ENCODE assay signal across 21 cellular contexts in the genomic region with DNA sequence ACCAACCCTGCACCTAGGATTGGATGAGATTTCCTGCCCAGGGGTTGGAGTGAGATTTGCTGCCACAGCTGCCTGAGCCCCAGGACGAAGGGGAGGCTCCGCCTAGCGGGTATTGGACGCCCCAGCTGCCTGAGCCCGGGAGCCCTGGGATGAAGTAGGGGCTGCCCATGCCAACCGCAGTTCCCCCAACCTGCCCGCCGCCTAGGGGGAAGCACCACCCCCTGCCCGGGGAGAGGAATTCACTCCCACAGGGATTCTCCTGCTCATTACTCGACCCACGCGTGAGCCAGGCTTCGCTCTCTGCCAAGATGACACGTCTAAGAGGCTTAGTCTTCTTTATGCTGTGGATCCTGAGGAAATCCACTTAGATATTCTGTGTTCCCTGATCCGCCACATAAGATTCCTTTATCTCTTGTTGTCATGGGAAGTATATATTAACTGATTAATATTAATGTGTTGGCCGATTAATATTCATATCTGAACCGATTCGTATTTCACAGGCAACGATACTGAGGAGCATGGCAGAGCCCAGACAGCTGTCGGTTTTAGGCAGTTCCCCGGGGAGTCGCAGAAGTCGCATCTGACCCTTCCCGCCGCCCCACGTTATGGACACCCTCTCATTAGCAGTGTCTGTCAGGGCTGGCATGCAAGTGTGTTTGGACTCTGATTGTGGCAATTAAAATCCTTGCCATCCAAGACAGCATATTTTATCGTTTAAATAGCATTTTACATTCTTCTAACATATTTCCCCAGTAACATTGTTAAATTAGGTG. TPM values are rescaled to one million over a fixed set of nuclear protein-coding genes. Genes with fewer than 3 reads are reported as not detected.
DNase-seq lines count a peak whose midpoint lies in the region; ATAC-seq, FAIRE-seq and TF ChIP-seq lines count a peak whose summit lies in the region.
"Had no signal": no experiment of that assay in that cellular context is flagged by ENCODE, and none has a peak within 500 bp of the region (broad histone marks: within the 10 kb centered on the region; RNA-seq: fewer than 3 reads in every experiment).

No MANE protein-coding gene starts in this region.

- H3K79me2 ChIP-seq in neural cell (replicated peaks; ENCODE audit: insufficient read depth, low read length), result no peaks in the 10 kb centered on the region

- TF ChIP-seq EP300 in neural cell (conservative IDR thresholded peaks at IDR 0.05; ENCODE audit: poor library complexity, severe bottlenecking), result no peak

- 0 out of 3 replicates have a peak, but pooled peaks have one; percentile 27 for ATAC-seq in RWPE2 (ENCODE audit: low read depth)
- ATAC-seq: Panc1, T-cell had no signal

- peak overlapping the region; percentile 7 for H3K9ac ChIP-seq in neural cell (ENCODE audit: low read length)
- H3K9ac ChIP-seq: GM23248 had no signal

- H3K27ac ChIP-seq in RWPE2 (ENCODE audit: poor library complexity, severe bottlenecking) (no peak overlapping the region), neural cell (ENCODE audit: low read length) (no peak overlapping the region)
- H3K27ac ChIP-seq: 22Rv1, C4-2B, GM23248 had no signal

- no peak overlapping the region for H3K4me2 ChIP-seq in neural cell (ENCODE audit: low read length)

- H3K4me3 ChIP-seq in RWPE2 (ENCODE audit: severe bottlenecking), result no peak overlapping the region
- no peak overlapping the region for H3K4me3 ChIP-seq in neural cell (ENCODE audit: low read length)
- H3K4me3 ChIP-seq: GM23248 had no signal

- H4K20me1 ChIP-seq in neural cell (ENCODE audit: insufficient read depth), result no peaks in the 10 kb centered on the region

- no peak overlapping the region for H2AFZ ChIP-seq in neural cell (ENCODE audit: low read depth, low read length)
- H2AFZ ChIP-seq: GM23248 had no signal

- H3F3A ChIP-seq in neural cell (ENCODE audit: insufficient read depth, low read length, poor library complexity, severe bottlenecking), result no peaks in the 10 kb centered on the region

- no peaks in the 10 kb centered on the region for H3K36me3 ChIP-seq in RWPE2 (ENCODE audit: low read depth)
- no peaks in the 10 kb centered on the region for H3K36me3 ChIP-seq in neural cell (ENCODE audit: insufficient read depth, low read length)

- no peaks in the 10 kb centered on the region for H3K27me3 ChIP-seq in RWPE2 (ENCODE audit: insufficient read depth, poor library complexity, severe bottlenecking)
- H3K27me3 ChIP-seq in neural cell (ENCODE audit: insufficient read depth, low read depth, low read length), result no peaks in the 10 kb centered on the region

- DNase-seq in DMS 273 (lab: John Stamatoyannopoulos, UW; ENCODE audit: unreplicated experiment), result peak; percentile 65
- DNase-seq in DMS 273 treated with DMSO at 0.1 percent for 48 hours (lab: John Stamatoyannopoulos, UW), result no peak
- DNase-seq in D721Med (ENCODE audit: insufficient read length, low spot score), result peak; percentile 58
- no peak for DNase-seq in RWPE2 (ENCODE audit: low spot score)
- DNase-seq in NCI-H510A (lab: John Stamatoyannopoulos, UW), result no peak
- no peak for DNase-seq in retina
- DNase-seq in glomerular visceral epithelial cell (ENCODE audit: extremely low spot score), result no peak
- DNase-seq: AML-193, GM23248, H9, MM.1S, NCI-H1048, NCI-H1417 treated with DMSO at 0.1 percent for 48 hours, NCI-H187, NCI-H2107, T-cell had no signal

- H3K4me1 ChIP-seq in RWPE2 (ENCODE audit: insufficient read depth, poor library complexity, severe bottlenecking), result no peaks in the 10 kb centered on the region

- TF ChIP-seq RAD21 in neural cell (conservative IDR thresholded peaks at IDR 0.05), result no peak

- H3K9me3 ChIP-seq in RWPE2 (ENCODE audit: severe bottlenecking) (no peaks in the 10 kb centered on the region), neural cell (ENCODE audit: low read length) (no peaks in the 10 kb centered on the region)

- TF ChIP-seq CTCF in D721Med (IDR thresholded peaks at IDR 0.05; ENCODE audit: insufficient read depth, missing control alignments) (no peak), RWPE2 (IDR thresholded peaks at IDR 0.05; ENCODE audit: poor library complexity, severe bottlenecking) (no peak), neural cell (IDR thresholded peaks at IDR 0.05; ENCODE audit: poor library complexity, severe bottlenecking) (no peak)

- FAIRE-seq in D721Med (lab: Jason Lieb, UNC), result no peak
- FAIRE-seq: GM12892 had no signal

- no peaks in the 10 kb centered on the region for H3K9me2 ChIP-seq in neural cell (ENCODE audit: insufficient read depth, low read length)

TF ChIP-seq in neural cell, 6 proteins besides CTCF, POLR2A, EP300 and RAD21:
- TF ChIP-seq POLR2AphosphoS5 (IDR thresholded peaks at IDR 0.05), result no peak
- no peak for TF ChIP-seq TAF1 (IDR thresholded peaks at IDR 0.05; ENCODE audit: low read depth)
- no peak for TF ChIP-seq MXI1 (conservative IDR thresholded peaks at IDR 0.05; ENCODE audit: poor library complexity, severe bottlenecking)
- TF ChIP-seq EZH2 (IDR thresholded peaks at IDR 0.05; ENCODE audit: borderline replicate concordance, insufficient read depth, low read length, poor library complexity, severe bottlenecking), result no peak
- TF ChIP-seq SMC3 (conservative IDR thresholded peaks at IDR 0.05; ENCODE audit: poor library complexity), result no peak
- no peak for TF ChIP-seq REST (IDR thresholded peaks at IDR 0.05; ENCODE audit: borderline replicate concordance)

RNA-seq across cellular contexts. Expression of gene KCTD15, which starts 44.5 kb away (rescaled TPM):
- polyA plus RNA-seq in neural cell, result 67.9 and 93.6 TPM in 2 replicates
- polyA minus RNA-seq in neural cell, result 64.8 and 80.3 TPM in 2 replicates

Comparison
In these comparisons a context has a peak if more than half of its experiments do, and no peak if none do; other contexts are left out.
1. DNase-seq: peak in DMS 273 (single experiment) and D721Med (single experiment); none in DMS 273 treated with DMSO at 0.1 percent for 48 hours (single experiment), RWPE2 (single experiment), NCI-H510A (single experiment), retina (single experiment) and glomerular visceral epithelial cell (single experiment).